In the genomic region with DNA sequence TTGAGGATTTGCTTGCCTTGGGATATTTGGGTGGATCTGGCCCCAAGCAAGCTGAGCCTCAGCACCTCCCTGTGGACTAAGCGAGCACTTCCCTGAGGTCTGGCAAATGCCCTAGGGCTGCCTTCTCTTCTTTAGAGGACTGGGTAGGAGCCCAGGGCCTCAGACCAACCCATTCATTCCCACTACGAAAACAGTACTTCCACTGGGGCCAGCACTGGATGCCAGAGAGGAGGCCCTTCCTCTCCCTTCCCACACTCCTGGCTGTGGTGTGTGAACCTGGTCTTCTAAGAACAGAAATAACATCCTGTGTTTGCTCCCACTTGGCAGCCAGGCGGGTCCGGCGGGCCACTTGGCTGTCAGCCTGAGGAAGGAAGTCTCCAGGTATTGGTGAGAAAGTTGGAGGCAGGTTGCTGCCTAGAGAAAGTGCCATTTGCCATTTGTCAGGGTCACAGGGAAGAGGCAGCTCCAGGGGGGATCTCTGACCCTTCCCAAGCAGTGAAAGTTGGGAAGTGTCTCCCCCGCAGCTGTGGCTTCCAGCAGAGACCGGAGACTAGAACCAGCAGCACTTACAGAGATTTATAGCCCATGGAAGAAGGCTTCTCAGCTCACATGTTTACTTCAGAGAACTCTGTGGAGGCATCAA, we compare ENCODE assay signal across 2 cellular contexts.
TF ChIP-seq lines count a peak whose summit lies in the region.

No MANE protein-coding gene starts in this region.

TF ChIP-seq in SK-N-SH treated with all-trans-retinoic acid at 6 μM for 48 hours, 23 proteins besides CTCF, POLR2A, EP300 and RAD21 (continued from another document):
- TF ChIP-seq, protein P1, sequence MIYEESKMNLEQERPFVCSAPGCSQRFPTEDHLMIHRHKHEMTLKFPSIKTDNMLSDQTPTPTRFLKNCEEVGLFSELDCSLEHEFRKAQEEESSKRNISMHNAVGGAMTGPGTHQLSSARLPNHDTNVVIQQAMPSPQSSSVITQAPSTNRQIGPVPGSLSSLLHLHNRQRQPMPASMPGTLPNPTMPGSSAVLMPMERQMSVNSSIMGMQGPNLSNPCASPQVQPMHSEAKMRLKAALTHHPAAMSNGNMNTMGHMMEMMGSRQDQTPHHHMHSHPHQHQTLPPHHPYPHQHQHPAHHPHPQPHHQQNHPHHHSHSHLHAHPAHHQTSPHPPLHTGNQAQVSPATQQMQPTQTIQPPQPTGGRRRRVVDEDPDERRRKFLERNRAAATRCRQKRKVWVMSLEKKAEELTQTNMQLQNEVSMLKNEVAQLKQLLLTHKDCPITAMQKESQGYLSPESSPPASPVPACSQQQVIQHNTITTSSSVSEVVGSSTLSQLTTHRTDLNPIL (CRISPR knock-in tag; IDR thresholded peaks at IDR 0.05; ENCODE audit: low read depth): no peak
- TF ChIP-seq ZFP3 (CRISPR knock-in tag; IDR thresholded peaks at IDR 0.05): no peak
- TF ChIP-seq RARB (CRISPR knock-in tag; IDR thresholded peaks at IDR 0.05): no peak

TF ChIP-seq in SK-N-SH, 30 proteins besides CTCF, POLR2A, EP300 and RAD21 (continued from another document):
- TF ChIP-seq, protein P2, sequence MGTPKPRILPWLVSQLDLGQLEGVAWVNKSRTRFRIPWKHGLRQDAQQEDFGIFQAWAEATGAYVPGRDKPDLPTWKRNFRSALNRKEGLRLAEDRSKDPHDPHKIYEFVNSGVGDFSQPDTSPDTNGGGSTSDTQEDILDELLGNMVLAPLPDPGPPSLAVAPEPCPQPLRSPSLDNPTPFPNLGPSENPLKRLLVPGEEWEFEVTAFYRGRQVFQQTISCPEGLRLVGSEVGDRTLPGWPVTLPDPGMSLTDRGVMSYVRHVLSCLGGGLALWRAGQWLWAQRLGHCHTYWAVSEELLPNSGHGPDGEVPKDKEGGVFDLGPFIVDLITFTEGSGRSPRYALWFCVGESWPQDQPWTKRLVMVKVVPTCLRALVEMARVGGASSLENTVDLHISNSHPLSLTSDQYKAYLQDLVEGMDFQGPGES (IDR thresholded peaks at IDR 0.05; ENCODE audit: low read depth, low read length): no peak
- TF ChIP-seq, protein P3, sequence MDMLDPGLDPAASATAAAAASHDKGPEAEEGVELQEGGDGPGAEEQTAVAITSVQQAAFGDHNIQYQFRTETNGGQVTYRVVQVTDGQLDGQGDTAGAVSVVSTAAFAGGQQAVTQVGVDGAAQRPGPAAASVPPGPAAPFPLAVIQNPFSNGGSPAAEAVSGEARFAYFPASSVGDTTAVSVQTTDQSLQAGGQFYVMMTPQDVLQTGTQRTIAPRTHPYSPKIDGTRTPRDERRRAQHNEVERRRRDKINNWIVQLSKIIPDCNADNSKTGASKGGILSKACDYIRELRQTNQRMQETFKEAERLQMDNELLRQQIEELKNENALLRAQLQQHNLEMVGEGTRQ (IDR thresholded peaks at IDR 0.05; ENCODE audit: borderline replicate concordance, low read depth, low read length): no peak
- TF ChIP-seq TAF1 (IDR thresholded peaks at IDR 0.05; ENCODE audit: borderline replicate concordance, low read depth, low read length) (no peak), SIN3A (IDR thresholded peaks at IDR 0.05; ENCODE audit: borderline replicate concordance, low read depth, low read length) (no peak), NRF1 (IDR thresholded peaks at IDR 0.05; ENCODE audit: low read depth, low read length) (no peak), TEAD4 (IDR thresholded peaks at IDR 0.05; ENCODE audit: borderline replicate concordance, insufficient read depth) (no peak), EZH2phosphoT487 (IDR thresholded peaks at IDR 0.05; ENCODE audit: borderline replicate concordance, low read depth) (no peak), FOXJ3 (CRISPR knock-in tag; IDR thresholded peaks at IDR 0.05) (no peak), FOXM1 (IDR thresholded peaks at IDR 0.05; ENCODE audit: low read depth) (no peak), GABPA (IDR thresholded peaks at IDR 0.05; ENCODE audit: low read depth) (no peak), MXI1 (IDR thresholded peaks at IDR 0.05; ENCODE audit: low read depth, low read length) (no peak)
